ENCODE assay signal across 7 cellular contexts in genomic region chr1:53860967-53861411, GRCh38. TPM values are rescaled to one million over a fixed set of nuclear protein-coding genes. Genes with fewer than 3 reads are reported as not detected.
DNase-seq lines count a peak whose midpoint lies in the region; ATAC-seq and TF ChIP-seq lines count a peak whose summit lies in the region.

No MANE protein-coding gene starts in this region.

- no peaks in the 10 kb centered on the region for H3K79me2 ChIP-seq in PC-9 (ENCODE audit: low read depth)

- H3K4me1 ChIP-seq in IMR-90 (ENCODE audit: control insufficient read depth, insufficient read depth, low read length): no peaks in the 10 kb centered on the region
- no peaks in the 10 kb centered on the region for H3K4me1 ChIP-seq in PC-9 (replicated peaks; ENCODE audit: insufficient read depth)

- H4K20me1 ChIP-seq in IMR-90 (ENCODE audit: insufficient read depth, low read length) (no peaks in the 10 kb centered on the region), PC-9 (ENCODE audit: insufficient read depth) (no peaks in the 10 kb centered on the region)

- H3K9ac ChIP-seq in IMR-90 (ENCODE audit: low read depth, low read length): no peak overlapping the region

- H3K4ac ChIP-seq in IMR-90 (ENCODE audit: low read depth, low read length): no peak overlapping the region

- H2AK9ac ChIP-seq in IMR-90 (replicated peaks; ENCODE audit: low read depth, low read length, poor library complexity): no peak overlapping the region

- H2BK5ac ChIP-seq in IMR-90 (ENCODE audit: low read depth, low read length, poor library complexity, severe bottlenecking): no peak overlapping the region

- TF ChIP-seq RAD21 in IMR-90 (IDR thresholded peaks at IDR 0.05; ENCODE audit: low read length): peak; percentile 80

- H3K18ac ChIP-seq in IMR-90 (ENCODE audit: low read depth, low read length): no peak overlapping the region

- no peak overlapping the region for H2BK120ac ChIP-seq in IMR-90 (ENCODE audit: low read depth, low read length)

- no peaks in the 10 kb centered on the region for H3K9me2 ChIP-seq in PC-9 (ENCODE audit: insufficient read depth)

- no TSS peak for BruUV-seq in IMR-90 (replicated peaks; lab: Mats Ljungman, UMichigan)
- BruUV-seq in PC-9 (replicated peaks; lab: Mats Ljungman, UMichigan): no TSS peak

- H3K14ac ChIP-seq in IMR-90 (replicated peaks; ENCODE audit: low read depth, low read length): no peak overlapping the region

- intact Hi-C loops in IMR-90 (cut with micrococcal nuclease) (loop anchor here (2.0 to 10.0 kb wide), 4 partner anchors 86 to 628 kb away; partner anchors contain the start of genes IFT25, LRRC42, SSBP3 and TCEANC2), PC-9 (cut with micrococcal nuclease; ENCODE audit: unreplicated experiment) (loop anchor here (5.0 kb wide), 3 partner anchors 86 to 946 kb away; partner anchors contain the start of genes IFT25 and LRRC42), head of caudate nucleus (cut with DNase I) (no loop called here)

- in situ Hi-C loops in IMR-90 (cut with MboI; ENCODE audit: low sequenced_read_pairs): loop anchor here (25.0 kb wide), 4 partner anchors 201 to 926 kb away; partner anchors contain the start of genes CYB5RL, MRPL37, TCEANC2 and TMEM59

- no peaks in the 10 kb centered on the region; the same call in 1 of the 2 replicates for H3F3A ChIP-seq in PC-9 (ENCODE audit: insufficient read depth, low read depth)

- no peak overlapping the region for H3K23ac ChIP-seq in IMR-90 (ENCODE audit: low read depth, low read length)

- 0 out of 2 replicates have a peak, but pooled peaks cover 5% of the 10 kb centered on the region for H3K9me1 ChIP-seq in IMR-90 (ENCODE audit: insufficient read depth, low read length)

- peaks cover 20% of the 10 kb centered on the region for H3K36me3 ChIP-seq in IMR-90 (ENCODE audit: control insufficient read depth, insufficient read depth, low read length)
- no peaks in the 10 kb centered on the region for H3K36me3 ChIP-seq in PC-9 (ENCODE audit: low read depth)

- no peak overlapping the region for H3K56ac ChIP-seq in IMR-90 (ENCODE audit: extremely low read depth, insufficient read depth, low read length)

- no peak overlapping the region for H4K8ac ChIP-seq in IMR-90 (ENCODE audit: low read depth in 2 of 2, low read length in 2 of 2)

- no peaks in the 10 kb centered on the region for H3K79me1 ChIP-seq in IMR-90 (ENCODE audit: low read depth in 1 of 2, low read length in 2 of 2)

- no peak overlapping the region for H4K91ac ChIP-seq in IMR-90 (ENCODE audit: insufficient read depth, low read depth, low read length)

- DNase-seq in GDM1 (lab: John Stamatoyannopoulos, UW) (peak; percentile 28), IMR-90 (peak; percentile 61), PC-9 (peak; percentile 47 to 50), head of caudate nucleus (peak in 34 of 42 donors; percentile 6 to 76 (median 42)), putamen (ENCODE audit: low spot score) (peak; percentile 28)
- peak; percentile 6 for DNase-seq in activated effector memory CD4-positive, alpha-beta T cell treated with Interleukin-2 at 50 U/mL for 16 hours

- POLR2A ChIA-PET in IMR-90 (lab: Charles Lee; ENCODE audit: unreplicated experiment): no interaction called here
- POLR2A ChIA-PET in PC-9 (lab: Charles Lee; ENCODE audit: unreplicated experiment): interaction anchor here (0.6 to 0.7 kb wide), 4 partner anchors 23 to 1198 kb away, joined by 3 to 4 read pairs (median 4); partner anchors contain the start of gene NDC1

- no peak overlapping the region for H2AFZ ChIP-seq in IMR-90 (replicated peaks; ENCODE audit: low read length, poor library complexity)
- no peak overlapping the region for H2AFZ ChIP-seq in PC-9

- dilution Hi-C loops in IMR-90 (cut with HindIII; ENCODE audit: low sequenced_read_pairs, unreplicated experiment): no loop called here

- H3K9me3 ChIP-seq in IMR-90 (ENCODE audit: control insufficient read depth, insufficient read depth, low read length): no peaks in the 10 kb centered on the region
- H3K9me3 ChIP-seq in PC-9 (ENCODE audit: insufficient read depth, low read depth): no peaks in the 10 kb centered on the region

- H3K4me3 ChIP-seq in IMR-90 (ENCODE audit: insufficient read depth, low read depth, low read length): no peak overlapping the region
- H3K4me3 ChIP-seq in PC-9: no peak overlapping the region

- H2AK5ac ChIP-seq in IMR-90 (ENCODE audit: low read depth, low read length): no peak overlapping the region

- TF ChIP-seq POLR2A in IMR-90 (IDR thresholded peaks at IDR 0.05; ENCODE audit: low read depth, low read length): no peak

- H3K27ac ChIP-seq in IMR-90 (ENCODE audit: insufficient read depth, low read length) (no peak overlapping the region), PC-9 (no peak overlapping the region)

- CTCF ChIA-PET in IMR-90 (lab: Yijun Ruan, JAX) (interaction anchor here (0.6 to 2.1 kb wide), 12 partner anchors 10 to 358 kb away, joined by 3 to 11 read pairs (median 3); no protein-coding TSS in a partner anchor), PC-9 (lab: Charles Lee) (interaction anchor here (0.5 to 1.6 kb wide), 8 partner anchors 10 to 236 kb away, joined by 3 to 20 read pairs (median 3); no protein-coding TSS in a partner anchor)

- H2BK20ac ChIP-seq in IMR-90 (ENCODE audit: low read depth, low read length): no peak overlapping the region

- ATAC-seq in IMR-90 (ENCODE audit: low read depth): peak; percentile 87
- no peak for ATAC-seq in HG03457 (IDR thresholded peaks at IDR 0.05; ENCODE audit: unreplicated experiment)

- no peak overlapping the region for H4K5ac ChIP-seq in IMR-90 (ENCODE audit: low read depth, low read length)

- no peak overlapping the region for H2BK15ac ChIP-seq in IMR-90 (ENCODE audit: low read depth, low read length)

- H3K27me3 ChIP-seq in IMR-90 (ENCODE audit: control insufficient read depth, insufficient read depth, low read length) (no peaks in the 10 kb centered on the region), PC-9 (ENCODE audit: insufficient read depth, low read depth) (no peaks in the 10 kb centered on the region)

- H3K4me2 ChIP-seq in IMR-90 (ENCODE audit: low read depth, low read length): no peak overlapping the region
- no peak overlapping the region for H3K4me2 ChIP-seq in PC-9

- TF ChIP-seq CTCF in IMR-90 (conservative IDR thresholded peaks at IDR 0.05; ENCODE audit: low read depth, low read length) (peak; percentile 81), PC-9 (conservative IDR thresholded peaks at IDR 0.05) (peak; percentile 80)

TF ChIP-seq in IMR-90, 13 proteins besides CTCF, POLR2A, EP300 and RAD21:
- no peak for TF ChIP-seq CEBPB (IDR thresholded peaks at IDR 0.05; ENCODE audit: low read depth, low read length)
- TF ChIP-seq FOS (IDR thresholded peaks at IDR 0.05; ENCODE audit: low read depth, low read length): no peak
- no peak for TF ChIP-seq CHD1 (IDR thresholded peaks at IDR 0.05; ENCODE audit: low read depth, low read length)
- TF ChIP-seq USF2 (IDR thresholded peaks at IDR 0.05; ENCODE audit: low read depth, low read length): no peak
- TF ChIP-seq SMC3 (IDR thresholded peaks at IDR 0.05; ENCODE audit: low read depth, low read length): peak; percentile 70
- TF ChIP-seq ELK1 (IDR thresholded peaks at IDR 0.05; ENCODE audit: borderline replicate concordance, low read depth, low read length): no peak
- no peak for TF ChIP-seq MXI1 (IDR thresholded peaks at IDR 0.05; ENCODE audit: borderline replicate concordance, low read depth, low read length)
- TF ChIP-seq MAFK (IDR thresholded peaks at IDR 0.05; ENCODE audit: low read depth, low read length): no peak
- no peak for TF ChIP-seq RFX5 (IDR thresholded peaks at IDR 0.05; ENCODE audit: low read depth, low read length)
TF ChIP-seq in IMR-90: peak in this region for 1.

RNA-seq across cellular contexts. Expression of gene NDC1, which starts 22.9 kb away (rescaled TPM):
- total RNA-seq in IMR-90 (2012; rRNA removed) (33.9 and 45.3 TPM in 2 replicates), PC-9 (2021) (29.7 and 47.6 TPM in 2 replicates)
- polyA plus RNA-seq in IMR-90 (2012; rRNA removed): 9.6 and 11.8 TPM in 2 replicates
- 3.2 and 3.7 TPM in 2 replicates for polyA plus RNA-seq in IMR-90 (2012; cell fraction: cytosol; rRNA removed)
- 1.6 and 4.9 TPM in 2 replicates for polyA plus RNA-seq in IMR-90 (2012; cell fraction: nucleus; rRNA removed; ENCODE audit: low replicate concordance)

RNA-seq across cellular contexts. Expression of gene YIPF1, which starts 28.6 kb away (rescaled TPM):
- total RNA-seq in IMR-90 (2012; rRNA removed) (28.9 and 35.3 TPM in 2 replicates), PC-9 (2021) (23.3 and 26.1 TPM in 2 replicates)
- 22.2 and 23.7 TPM in 2 replicates for polyA plus RNA-seq in IMR-90 (2012; rRNA removed)
- 9.2 and 17.1 TPM in 2 replicates for polyA plus RNA-seq in IMR-90 (2012; cell fraction: cytosol; rRNA removed)
- polyA plus RNA-seq in IMR-90 (2012; cell fraction: nucleus; rRNA removed; ENCODE audit: low replicate concordance): 4.9 and 20.7 TPM in 2 replicates

RNA-seq across cellular contexts. Expression of gene DIO1, which starts 33.0 kb away (rescaled TPM):
- total RNA-seq in IMR-90 (2012; rRNA removed) (not detected in 2 replicates), PC-9 (2021) (not detected in 2 replicates)
- polyA plus RNA-seq in IMR-90 (2012; rRNA removed): not detected in 2 replicates
- not detected in 2 replicates for polyA plus RNA-seq in IMR-90 (2012; cell fraction: cytosol; rRNA removed)
- not detected in 2 replicates for polyA plus RNA-seq in IMR-90 (2012; cell fraction: nucleus; rRNA removed; ENCODE audit: low replicate concordance)

Comparison
In these comparisons a context has a peak if more than half of its experiments do, and no peak if none do; other contexts are left out.
1. DNase-seq: peak in every context shown above with its lines; median percentile 61 in IMR-90; 48 in PC-9; 42 in head of caudate nucleus; 28 in GDM1; 28 in putamen; 6 in activated effector memory CD4-positive, alpha-beta T cell treated with Interleukin-2 at 50 U/mL for 16 hours.